In genomic region chr10:35635576-35635975, GRCh38 we compare ENCODE assay signal across 8 cellular contexts. TPM values are rescaled to one million over a fixed set of nuclear protein-coding genes. Genes with fewer than 3 reads are reported as not detected.
DNase-seq lines count a peak whose midpoint lies in the region; ATAC-seq and TF ChIP-seq lines count a peak whose summit lies in the region.

No MANE protein-coding gene starts in this region.

- POLR2A ChIA-PET in BJ (lab: Charles Lee) = no interaction called here
- POLR2A ChIA-PET in activated CD8-positive, alpha-beta T cell treated with anti-CD3 and anti-CD28 coated beads, Interleukin-2, amount 10 ng/mL, durations not matched to agents 7 days and 5 days (lab: Charles Lee) = no interaction called here

- H3K9me3 Mint-ChIP-seq in activated CD8-positive, alpha-beta T cell treated with anti-CD3 and anti-CD28 coated beads, Interleukin-2, amount 10 ng/mL, durations not matched to agents 7 days and 5 days (ENCODE audit: insufficient read depth) = no peaks in the 10 kb centered on the region

- H3K27me3 ChIP-seq in BJ (ENCODE audit: control insufficient read depth, insufficient read depth, low read length) = peaks cover 4% of the 10 kb centered on the region

- peak; percentile 90 for ATAC-seq in GM18499 (IDR thresholded peaks at IDR 0.05; ENCODE audit: insufficient read depth, unreplicated experiment)
- ATAC-seq in HG03095 (IDR thresholded peaks at IDR 0.05; ENCODE audit: unreplicated experiment) = peak; percentile 70
- ATAC-seq in activated CD8-positive, alpha-beta T cell treated with anti-CD3 and anti-CD28 coated beads, Interleukin-2, amount 10 ng/mL, durations not matched to agents 7 days and 5 days = peak; percentile 67
- no peak for ATAC-seq in GM19455 (IDR thresholded peaks at IDR 0.05; ENCODE audit: unreplicated experiment)

- H3K36me3 Mint-ChIP-seq in activated CD8-positive, alpha-beta T cell treated with anti-CD3 and anti-CD28 coated beads, Interleukin-2, amount 10 ng/mL, durations not matched to agents 7 days and 5 days (ENCODE audit: low read depth) = no peaks in the 10 kb centered on the region

- peaks cover 42% of the 10 kb centered on the region for H3K27me3 Mint-ChIP-seq in activated CD8-positive, alpha-beta T cell treated with anti-CD3 and anti-CD28 coated beads, Interleukin-2, amount 10 ng/mL, durations not matched to agents 7 days and 5 days (ENCODE audit: low read depth)

- DNase-seq in BJ (ENCODE audit: low read depth) = no peak
- DNase-seq in NCI-H226 = peak; percentile 13
- DNase-seq in activated CD8-positive, alpha-beta T cell treated with anti-CD3 and anti-CD28 coated beads, Interleukin-2, amount 10 ng/mL, durations not matched to agents 7 days and 5 days = peak; percentile 66
- DNase-seq in foreskin fibroblast = peak; percentile 37 to 80
- DNase-seq in occipital lobe (lab: John Stamatoyannopoulos, UW) = peak; percentile 43

- H3K36me3 ChIP-seq in BJ (ENCODE audit: control insufficient read depth, insufficient read depth, low read length) = no peaks in the 10 kb centered on the region

- CTCF ChIA-PET in BJ (lab: Yijun Ruan, JAX) = interaction anchor here (0.7 to 10.0 kb wide), 19 partner anchors 9 to 1250 kb away, joined by 3 to 205 read pairs (median 4); no protein-coding TSS in a partner anchor
- CTCF ChIA-PET in activated CD8-positive, alpha-beta T cell treated with anti-CD3 and anti-CD28 coated beads, Interleukin-2, amount 10 ng/mL, durations not matched to agents 7 days and 5 days (lab: Charles Lee) = interaction anchor here (0.7 to 1.8 kb wide), 11 partner anchors 9 to 1860 kb away, joined by 3 to 9 read pairs (median 3); no protein-coding TSS in a partner anchor

- H3K4me1 Mint-ChIP-seq in activated CD8-positive, alpha-beta T cell treated with anti-CD3 and anti-CD28 coated beads, Interleukin-2, amount 10 ng/mL, durations not matched to agents 7 days and 5 days (ENCODE audit: low read depth) = peaks cover 6% of the 10 kb centered on the region

- TF ChIP-seq CTCF in BJ (IDR thresholded peaks at IDR 0.05; ENCODE audit: insufficient read depth, low read depth, low read length) (peak; percentile 86), foreskin fibroblast (IDR thresholded peaks at IDR 0.05; ENCODE audit: low read depth, low read length) (peak; percentile 84)

- H3K4me3 ChIP-seq in BJ (ENCODE audit: low read depth, low read length) (no peak overlapping the region), foreskin fibroblast (ENCODE audit: low read depth in 1 of 2, low read length in 2 of 2) (no peak overlapping the region)

- H3K4me3 Mint-ChIP-seq in activated CD8-positive, alpha-beta T cell treated with anti-CD3 and anti-CD28 coated beads, Interleukin-2, amount 10 ng/mL, durations not matched to agents 7 days and 5 days = no peak overlapping the region

- no peak overlapping the region for H3K27ac Mint-ChIP-seq in activated CD8-positive, alpha-beta T cell treated with anti-CD3 and anti-CD28 coated beads, Interleukin-2, amount 10 ng/mL, durations not matched to agents 7 days and 5 days

RNA-seq across cellular contexts. Expression of gene FZD8, which starts 6.5 kb away (rescaled TPM):
- polyA plus RNA-seq in BJ (2011; rRNA removed) = 0.18 and 0.31 TPM in 2 replicates
- polyA minus RNA-seq in BJ (2011; rRNA and poly(A)+ RNA removed) = 0.26 and 0.71 TPM in 2 replicates
- total RNA-seq in activated CD8-positive, alpha-beta T cell treated with anti-CD3 and anti-CD28 coated beads, Interleukin-2, amount 10 ng/mL, durations not matched to agents 7 days and 5 days = under 1 TPM; 0.23 to 0.24 TPM
- total RNA-seq in occipital lobe = 21.2 TPM

RNA-seq across cellular contexts. Expression of gene GJD4, which starts 30.4 kb away (rescaled TPM):
- polyA plus RNA-seq in BJ (2011; rRNA removed) = not detected in 2 replicates
- not detected in 2 replicates for polyA minus RNA-seq in BJ (2011; rRNA and poly(A)+ RNA removed)
- not detected for total RNA-seq in activated CD8-positive, alpha-beta T cell treated with anti-CD3 and anti-CD28 coated beads, Interleukin-2, amount 10 ng/mL, durations not matched to agents 7 days and 5 days
- not detected for total RNA-seq in occipital lobe

Comparison
In these comparisons a context has a peak if more than half of its experiments do, and no peak if none do; other contexts are left out.
1. RNA of gene FZD8, which starts 6.5 kb away (total RNA-seq): 21.2 TPM in occipital lobe (single experiment); 0.23 to 0.24 TPM in activated CD8-positive, alpha-beta T cell treated with anti-CD3 and anti-CD28 coated beads, Interleukin-2, amount 10 ng/mL, durations not matched to agents 7 days and 5 days; every median in the first group is over 10 times any median in the second.